ENCODE assay signal across 1 cellular context in genomic region chr12:42767326-42767954, GRCh38.
TF ChIP-seq lines count a peak whose summit lies in the region.

No MANE protein-coding gene starts in this region.

TF ChIP-seq in SK-N-SH, 30 proteins besides CTCF, POLR2A, EP300 and RAD21 (continued from another document):
- TF ChIP-seq REST (IDR thresholded peaks at IDR 0.05; ENCODE audit: low read depth, low read length) (no peak), USF1 (IDR thresholded peaks at IDR 0.05; ENCODE audit: borderline replicate concordance, low read depth) (no peak), TCF12 (IDR thresholded peaks at IDR 0.05) (no peak), ZBTB33 (IDR thresholded peaks at IDR 0.05; ENCODE audit: borderline replicate concordance, low read depth) (no peak)
